In the genomic region with DNA sequence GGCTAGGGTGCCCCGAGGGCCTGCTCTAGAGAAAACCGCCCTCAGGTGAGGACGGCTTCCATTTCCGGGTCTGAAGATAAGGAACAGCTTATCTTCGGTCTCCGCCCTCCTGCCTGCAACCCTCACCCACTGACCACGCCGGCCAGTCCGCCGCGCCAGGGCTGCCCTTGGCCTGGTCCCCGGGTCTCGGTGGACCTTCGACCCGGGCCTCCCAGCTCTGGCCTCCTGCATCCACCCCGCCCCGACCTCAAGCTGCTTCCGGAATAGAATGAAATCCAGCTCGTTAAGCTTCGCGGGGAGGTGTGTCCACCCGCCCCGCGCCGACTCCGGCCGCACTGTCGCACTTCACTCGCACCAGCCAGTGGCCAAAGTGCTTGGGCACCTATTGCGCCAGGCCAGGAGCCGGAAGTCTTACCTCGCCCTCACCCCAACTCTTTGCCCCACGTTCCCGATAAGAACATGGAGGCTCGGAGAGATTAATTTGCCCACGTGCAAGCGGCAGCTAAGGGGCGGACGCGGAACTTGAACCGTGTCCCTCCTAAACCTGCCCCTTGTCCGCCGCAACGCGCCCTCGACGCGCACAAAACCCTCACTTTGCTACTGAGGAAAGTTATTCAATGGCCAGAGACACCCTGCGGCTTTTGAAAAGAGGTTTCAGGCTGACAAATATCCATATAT, we compare ENCODE assay signal across 8 cellular contexts. TPM values are rescaled to one million over a fixed set of nuclear protein-coding genes. Genes with fewer than 3 reads are reported as not detected.
DNase-seq lines count a peak whose midpoint lies in the region; ATAC-seq and TF ChIP-seq lines count a peak whose summit lies in the region.

No MANE protein-coding gene starts in this region.

- peak overlapping the region; percentile 81 for H3K4me3 Mint-ChIP-seq in activated CD8-positive, alpha-beta T cell treated with anti-CD3 and anti-CD28 coated beads, Interleukin-2, amount 10 ng/mL, durations not matched to agents 7 days and 5 days
- H3K4me3 Mint-ChIP-seq in glutamatergic neuron (ENCODE audit: unreplicated experiment) (peak overlapping the region; percentile 85), progenitor cell of endocrine pancreas (ENCODE audit: low read depth) (peak overlapping the region; percentile 76)

- peak; percentile 20 for DNase-seq in activated effector memory CD4-positive, alpha-beta T cell treated with Interleukin-2 at 50 U/mL for 16 hours
- no peak for DNase-seq in activated effector memory CD4-positive, alpha-beta T cell treated with anti-CD3 and anti-CD28 coated beads, Interleukin-2, amount 50 U/mL, for 16 hours
- DNase-seq in activated CD8-positive, alpha-beta T cell treated with anti-CD3 and anti-CD28 coated beads, Interleukin-2, amount 10 ng/mL, durations not matched to agents 7 days and 5 days = peak; percentile 40
- DNase-seq in glutamatergic neuron = peak; percentile 38
- peak; percentile 47 for DNase-seq in progenitor cell of endocrine pancreas (ENCODE audit: low spot score, unreplicated experiment)
- no peak for DNase-seq in occipital lobe (lab: John Stamatoyannopoulos, UW)
- no peak for DNase-seq in sciatic nerve (ENCODE audit: low spot score)

- intact Hi-C loops in sciatic nerve (cut with DNase I) = loop anchor here (5.0 kb wide), 1 partner anchor 102 kb away; the partner anchor contains the start of gene CFAP20

- CTCF ChIA-PET in activated CD8-positive, alpha-beta T cell treated with anti-CD3 and anti-CD28 coated beads, Interleukin-2, amount 10 ng/mL, durations not matched to agents 7 days and 5 days (lab: Charles Lee) = interaction anchor here (0.6 to 2.5 kb wide), 8 partner anchors 8 to 392 kb away, joined by 3 to 14 read pairs (median 4); no protein-coding TSS in a partner anchor

- peaks cover 4% of the 10 kb centered on the region for H3K36me3 Mint-ChIP-seq in activated CD8-positive, alpha-beta T cell treated with anti-CD3 and anti-CD28 coated beads, Interleukin-2, amount 10 ng/mL, durations not matched to agents 7 days and 5 days (ENCODE audit: low read depth)
- H3K36me3 Mint-ChIP-seq in glutamatergic neuron (ENCODE audit: unreplicated experiment) (no peaks in the 10 kb centered on the region), progenitor cell of endocrine pancreas (ENCODE audit: insufficient read depth) (peaks cover 3% of the 10 kb centered on the region)

- no peaks in the 10 kb centered on the region for H3K9me3 Mint-ChIP-seq in activated CD8-positive, alpha-beta T cell treated with anti-CD3 and anti-CD28 coated beads, Interleukin-2, amount 10 ng/mL, durations not matched to agents 7 days and 5 days (ENCODE audit: insufficient read depth)
- H3K9me3 Mint-ChIP-seq in glutamatergic neuron (ENCODE audit: unreplicated experiment) (peaks cover 14% of the 10 kb centered on the region), progenitor cell of endocrine pancreas (ENCODE audit: low read depth) (no peaks in the 10 kb centered on the region)

- peak overlapping the region; percentile 72 for H3K27ac Mint-ChIP-seq in activated CD8-positive, alpha-beta T cell treated with anti-CD3 and anti-CD28 coated beads, Interleukin-2, amount 10 ng/mL, durations not matched to agents 7 days and 5 days
- no peak overlapping the region for H3K27ac Mint-ChIP-seq in glutamatergic neuron (ENCODE audit: unreplicated experiment)
- H3K27ac Mint-ChIP-seq in progenitor cell of endocrine pancreas = peak overlapping the region; percentile 92

- peaks cover 21% of the 10 kb centered on the region for H3K4me1 Mint-ChIP-seq in activated CD8-positive, alpha-beta T cell treated with anti-CD3 and anti-CD28 coated beads, Interleukin-2, amount 10 ng/mL, durations not matched to agents 7 days and 5 days (ENCODE audit: low read depth)
- H3K4me1 Mint-ChIP-seq in glutamatergic neuron (ENCODE audit: low read depth, unreplicated experiment) = peaks cover 41% of the 10 kb centered on the region
- H3K4me1 Mint-ChIP-seq in progenitor cell of endocrine pancreas (ENCODE audit: low read depth) = peaks cover 39% of the 10 kb centered on the region

- ATAC-seq in activated CD8-positive, alpha-beta T cell treated with anti-CD3 and anti-CD28 coated beads, Interleukin-2, amount 10 ng/mL, durations not matched to agents 7 days and 5 days = no peak
- ATAC-seq in HG03097 (IDR thresholded peaks at IDR 0.05; ENCODE audit: low FRiP score, unreplicated experiment) (no peak), sciatic nerve (no peak)

- H3K27me3 Mint-ChIP-seq in activated CD8-positive, alpha-beta T cell treated with anti-CD3 and anti-CD28 coated beads, Interleukin-2, amount 10 ng/mL, durations not matched to agents 7 days and 5 days (ENCODE audit: low read depth) = peaks cover 14% of the 10 kb centered on the region
- H3K27me3 Mint-ChIP-seq in glutamatergic neuron (ENCODE audit: unreplicated experiment) (peaks cover 13% of the 10 kb centered on the region), progenitor cell of endocrine pancreas (no peaks in the 10 kb centered on the region)

- no peak for TF ChIP-seq CTCF in glutamatergic neuron (IDR thresholded peaks at IDR 0.05; ENCODE audit: partially characterized antibody, unreplicated experiment)
- no peak for TF ChIP-seq CTCF in progenitor cell of endocrine pancreas (IDR thresholded peaks at IDR 0.05; ENCODE audit: unreplicated experiment)

- POLR2A ChIA-PET in activated CD8-positive, alpha-beta T cell treated with anti-CD3 and anti-CD28 coated beads, Interleukin-2, amount 10 ng/mL, durations not matched to agents 7 days and 5 days (lab: Charles Lee) = interaction anchor here (0.8 to 1.4 kb wide), 3 partner anchors 14 to 104 kb away, joined by 3 read pairs; partner anchors contain the start of genes CFAP20, USB1 and ZNF319

RNA-seq across cellular contexts. Expression of gene MMP15, which starts 0.7 kb away (rescaled TPM):
- total RNA-seq in activated CD8-positive, alpha-beta T cell treated with anti-CD3 and anti-CD28 coated beads, Interleukin-2, amount 10 ng/mL, durations not matched to agents 7 days and 5 days = under 1 TPM; 0.50 to 0.61 TPM
- total RNA-seq in glutamatergic neuron (ENCODE audit: unreplicated experiment) = 69.9 TPM
- 77.6 and 85.0 TPM in 2 replicates for total RNA-seq in progenitor cell of endocrine pancreas
- 12.6 TPM for total RNA-seq in occipital lobe
- 44.0 TPM for total RNA-seq in sciatic nerve

RNA-seq across cellular contexts. Expression of gene USB1, which starts 23.6 kb away (rescaled TPM):
- 10 to 100 TPM; 67.0 to 68.6 TPM for total RNA-seq in activated CD8-positive, alpha-beta T cell treated with anti-CD3 and anti-CD28 coated beads, Interleukin-2, amount 10 ng/mL, durations not matched to agents 7 days and 5 days
- total RNA-seq in glutamatergic neuron (ENCODE audit: unreplicated experiment) (107 TPM), progenitor cell of endocrine pancreas (43.0 and 43.6 TPM in 2 replicates), occipital lobe (5.0 TPM), sciatic nerve (25.9 TPM)

RNA-seq across cellular contexts. Expression of gene ZNF319, which starts 24.3 kb away (rescaled TPM):
- total RNA-seq in activated CD8-positive, alpha-beta T cell treated with anti-CD3 and anti-CD28 coated beads, Interleukin-2, amount 10 ng/mL, durations not matched to agents 7 days and 5 days = 10 to 100 TPM; 16.6 to 17.0 TPM
- total RNA-seq in glutamatergic neuron (ENCODE audit: unreplicated experiment) = 13.9 TPM
- total RNA-seq in progenitor cell of endocrine pancreas = 12.4 and 14.9 TPM in 2 replicates
- 4.2 TPM for total RNA-seq in occipital lobe
- 10.0 TPM for total RNA-seq in sciatic nerve

RNA-seq across cellular contexts. Expression of gene CNGB1, which starts 53.9 kb away (rescaled TPM):
- total RNA-seq in activated CD8-positive, alpha-beta T cell treated with anti-CD3 and anti-CD28 coated beads, Interleukin-2, amount 10 ng/mL, durations not matched to agents 7 days and 5 days = not detected
- total RNA-seq in glutamatergic neuron (ENCODE audit: unreplicated experiment) (0.91 TPM), progenitor cell of endocrine pancreas (not detected in 2 replicates), occipital lobe (not detected), sciatic nerve (not detected)

Comparison
In these comparisons a context has a peak if more than half of its experiments do, and no peak if none do; other contexts are left out.
1. DNase-seq: peak in activated effector memory CD4-positive, alpha-beta T cell treated with Interleukin-2 at 50 U/mL for 16 hours (single experiment), activated CD8-positive, alpha-beta T cell treated with anti-CD3 and anti-CD28 coated beads, Interleukin-2, amount 10 ng/mL, durations not matched to agents 7 days and 5 days (single experiment), glutamatergic neuron (single experiment) and progenitor cell of endocrine pancreas (single experiment); none in activated effector memory CD4-positive, alpha-beta T cell treated with anti-CD3 and anti-CD28 coated beads, Interleukin-2, amount 50 U/mL, for 16 hours (single experiment), occipital lobe (single experiment) and sciatic nerve (single experiment).
2. Peak in every context shown above with its lines, with median percentiles within 50 percentile points of each other: H3K4me3 Mint-ChIP-seq.